10 cellular contexts compared by ENCODE assay signal in genomic region chr18:13447621-13448020, GRCh38.
DNase-seq lines count a peak whose midpoint lies in the region; ATAC-seq, FAIRE-seq and TF ChIP-seq lines count a peak whose summit lies in the region.
"Had no signal": no experiment of that assay in that cellular context is flagged by ENCODE, and none has a peak within 500 bp of the region (broad histone marks: within the 10 kb centered on the region; RNA-seq: fewer than 3 reads in every experiment).

No MANE protein-coding gene starts in this region.

- H3K27me3 ChIP-seq in thoracic aorta (replicated peaks; ENCODE audit: insufficient read depth) (no peaks in the 10 kb centered on the region), foreskin keratinocyte (no peaks in the 10 kb centered on the region)

- no peaks in the 10 kb centered on the region for H3K36me3 ChIP-seq in thoracic aorta

- ATAC-seq in T-helper 17 cell (no peak), thoracic aorta (ENCODE audit: insufficient number of reproducible peaks, low FRiP score, low read depth) (no peak), GM19455 (IDR thresholded peaks at IDR 0.05; ENCODE audit: unreplicated experiment) (no peak), foreskin keratinocyte (no peak)
- no peak for ATAC-seq in stimulated activated naive CD8-positive, alpha-beta T cell treated with anti-CD3 and anti-CD28 coated beads, Interleukin-15, Interleukin-2, amounts not matched to agents 100 U/mL and 50 U/mL, for 24 hours

- peak overlapping the region; percentile 65 to 70 for H3K27ac ChIP-seq in thoracic aorta
- no peak overlapping the region for H3K27ac ChIP-seq in foreskin keratinocyte

- peaks cover 37% of the 10 kb centered on the region for H3K4me1 Mint-ChIP-seq in T-helper 17 cell

- peaks cover 25 to 44% of the 10 kb centered on the region in 2 donors for H3K4me1 ChIP-seq in thoracic aorta (ENCODE audit: control insufficient read depth in 1 of 2, low read depth in 2 of 2)
- H3K4me1 ChIP-seq in foreskin keratinocyte: no peaks in the 10 kb centered on the region

- peak; percentile 71 for FAIRE-seq in islet of Langerhans (lab: Jason Lieb, UNC)

- peak overlapping the region; percentile 65 for H3K27ac Mint-ChIP-seq in T-helper 17 cell
- H3K27ac Mint-ChIP-seq: dendritic cell treated with granulocyte-macrophage colony-stimulating factor and Interleukin-4, amounts not matched to agents 40 ng/mL and 50 ng/mL, for 4 days; T-helper 1 cell treated with Interleukin-12 subunit alpha and Interleukin-12 subunit beta and Interleukin-4 antibody, amounts not matched to agents 30 μg/mL and 1 μg/mL, for 36 hours had no signal

- no peaks in the 10 kb centered on the region for H3K27me3 Mint-ChIP-seq in T-helper 17 cell
- H3K27me3 Mint-ChIP-seq: dendritic cell treated with granulocyte-macrophage colony-stimulating factor and Interleukin-4, amounts not matched to agents 40 ng/mL and 50 ng/mL, for 4 days had no signal

- DNase-seq in SHP77 (lab: John Stamatoyannopoulos, UW): peak; percentile 29 to 37
- DNase-seq in SHP77 treated with DMSO at 0.1 percent for 48 hours (lab: John Stamatoyannopoulos, UW): no peak
- DNase-seq in T-helper 17 cell: no peak
- DNase-seq in thoracic aorta (ENCODE audit: low spot score): no peak
- DNase-seq in foreskin keratinocyte: no peak
- DNase-seq in stimulated activated naive CD8-positive, alpha-beta T cell treated with anti-CD3 and anti-CD28 coated beads, Interleukin-15, Interleukin-2, amounts not matched to agents 100 U/mL and 50 U/mL, for 24 hours: no peak

- peaks cover 8% of the 10 kb centered on the region for H3K36me3 Mint-ChIP-seq in T-helper 17 cell (ENCODE audit: low read depth)

- H3K4me3 ChIP-seq in thoracic aorta: peak overlapping the region; percentile 59

- H3K9me3 ChIP-seq in T-helper 17 cell (ENCODE audit: control insufficient read depth, low read length, poor library complexity, severe bottlenecking) (no peaks in the 10 kb centered on the region), thoracic aorta (no peaks in the 10 kb centered on the region)

- H3K4me3 Mint-ChIP-seq in T-helper 17 cell: peak overlapping the region; percentile 59
- H3K4me3 Mint-ChIP-seq: dendritic cell treated with granulocyte-macrophage colony-stimulating factor and Interleukin-4, amounts not matched to agents 40 ng/mL and 50 ng/mL, for 4 days; T-helper 1 cell treated with Interleukin-12 subunit alpha and Interleukin-12 subunit beta and Interleukin-4 antibody, amounts not matched to agents 30 μg/mL and 1 μg/mL, for 36 hours had no signal

- TF ChIP-seq CTCF in thoracic aorta (IDR thresholded peaks at IDR 0.05) (no peak), foreskin keratinocyte (conservative IDR thresholded peaks at IDR 0.05) (no peak)

Comparison
In these comparisons a context has a peak if more than half of its experiments do, and no peak if none do; other contexts are left out.
1. DNase-seq: peak in SHP77 (2 of 2); none in SHP77 treated with DMSO at 0.1 percent for 48 hours (single experiment), T-helper 17 cell (0 of 3), thoracic aorta (single experiment), foreskin keratinocyte (0 of 2) and stimulated activated naive CD8-positive, alpha-beta T cell treated with anti-CD3 and anti-CD28 coated beads, Interleukin-15, Interleukin-2, amounts not matched to agents 100 U/mL and 50 U/mL, for 24 hours (single experiment).